Comparison of ENCODE assay signal across 10 cellular contexts in genomic region chr11:95556342-95557151, GRCh38.
DNase-seq lines count a peak whose midpoint lies in the region; ATAC-seq, FAIRE-seq and TF ChIP-seq lines count a peak whose summit lies in the region.
"Had no signal": no experiment of that assay in that cellular context is flagged by ENCODE, and none has a peak within 500 bp of the region (broad histone marks: within the 10 kb centered on the region; RNA-seq: fewer than 3 reads in every experiment).

No MANE protein-coding gene starts in this region.

- H3K4me1 ChIP-seq in adrenal gland (replicated peaks in 1 of 2) = no peaks in the 10 kb centered on the region

- FAIRE-seq in RCC 7860 (lab: Jason Lieb, UNC) = no peak
- FAIRE-seq: G401.6 had no signal

- H3K27ac Mint-ChIP-seq in activated naive CD8-positive, alpha-beta T cell treated with anti-CD3 and anti-CD28 coated beads, Interleukin-2, amount 50 U/mL, for 24 hours = peak overlapping the region; percentile 93
- H3K27ac Mint-ChIP-seq: activated naive CD8-positive, alpha-beta T cell treated with anti-CD3 and anti-CD28 coated beads, Interleukin-2, amount 10 ng/mL, durations not matched to agents 7 days and 5 days had no signal

- peaks cover 22% of the 10 kb centered on the region for H3K4me1 Mint-ChIP-seq in activated naive CD8-positive, alpha-beta T cell treated with anti-CD3 and anti-CD28 coated beads, Interleukin-2, amount 50 U/mL, for 24 hours

- H3K4me3 Mint-ChIP-seq in activated naive CD8-positive, alpha-beta T cell treated with anti-CD3 and anti-CD28 coated beads, Interleukin-2, amount 50 U/mL, for 24 hours = peak overlapping the region; percentile 38
- H3K4me3 Mint-ChIP-seq: activated naive CD8-positive, alpha-beta T cell treated with anti-CD3 and anti-CD28 coated beads, Interleukin-2, amount 10 ng/mL, durations not matched to agents 7 days and 5 days had no signal

- DNase-seq in stimulated activated naive CD4-positive, alpha-beta T cell treated with Interleukin-2 at 50 U/mL for 16 hours (lab: John Stamatoyannopoulos, UW) = peak; percentile 29
- no peak for DNase-seq in stimulated activated naive CD4-positive, alpha-beta T cell (lab: John Stamatoyannopoulos, UW)
- DNase-seq in activated naive CD8-positive, alpha-beta T cell treated with anti-CD3 and anti-CD28 coated beads, Interleukin-2, amount 50 U/mL, for 24 hours = peak; percentile 6
- peak; percentile 47 for DNase-seq in stimulated activated CD4-positive, alpha-beta T cell treated with anti-CD3 and anti-CD28 coated beads, Interleukin-15, amount 100 ng/mL, for 24 hours
- no peak for DNase-seq in RCC 7860 (ENCODE audit: low spot score)
- no peak for DNase-seq in adrenal gland
- DNase-seq in NCI-H2029 (lab: John Stamatoyannopoulos, UW) = no peak
- DNase-seq: activated naive CD8-positive, alpha-beta T cell treated with anti-CD3 and anti-CD28 coated beads, Interleukin-2, amount 10 ng/mL, durations not matched to agents 7 days and 5 days had no signal

- H3K9me3 Mint-ChIP-seq in activated naive CD8-positive, alpha-beta T cell treated with anti-CD3 and anti-CD28 coated beads, Interleukin-2, amount 50 U/mL, for 24 hours = no peaks in the 10 kb centered on the region

- TF ChIP-seq POLR2A in adrenal gland (IDR thresholded peaks at IDR 0.05) = no peak

- no peaks in the 10 kb centered on the region for H3K27me3 Mint-ChIP-seq in activated naive CD8-positive, alpha-beta T cell treated with anti-CD3 and anti-CD28 coated beads, Interleukin-2, amount 50 U/mL, for 24 hours

- H3K36me3 Mint-ChIP-seq in activated naive CD8-positive, alpha-beta T cell treated with anti-CD3 and anti-CD28 coated beads, Interleukin-2, amount 50 U/mL, for 24 hours (ENCODE audit: low read depth) = no peaks in the 10 kb centered on the region

- no peak overlapping the region for H3K4me3 ChIP-seq in adrenal gland

- peak overlapping the region in 1 of 5 donors; percentile 65 for H3K27ac ChIP-seq in adrenal gland

- H3K9me3 ChIP-seq in adrenal gland (replicated peaks in 1 of 3) = no peaks in the 10 kb centered on the region

- no peak for TF ChIP-seq CTCF in adrenal gland (IDR thresholded peaks at IDR 0.05)

- no peaks in the 10 kb centered on the region for H3K36me3 ChIP-seq in adrenal gland (replicated peaks in 1 of 2)

- intact Hi-C loops in adrenal gland (cut with DNase I) = no loop called here

- no peaks in the 10 kb centered on the region for H3K27me3 ChIP-seq in adrenal gland

- peak; percentile 77 for ATAC-seq in HG03095 (IDR thresholded peaks at IDR 0.05; ENCODE audit: unreplicated experiment)
- ATAC-seq in activated naive CD8-positive, alpha-beta T cell treated with anti-CD3 and anti-CD28 coated beads, Interleukin-2, amount 50 U/mL, for 24 hours = peak; percentile 86

- WGBS in adrenal gland, 4 donors = 63 to 77% (median 73%) methylated on average over 5 of the region's 5 CpGs

Comparison
In these comparisons a context has a peak if more than half of its experiments do, and no peak if none do; other contexts are left out.
1. DNase-seq: peak in stimulated activated naive CD4-positive, alpha-beta T cell treated with Interleukin-2 at 50 U/mL for 16 hours (single experiment), activated naive CD8-positive, alpha-beta T cell treated with anti-CD3 and anti-CD28 coated beads, Interleukin-2, amount 50 U/mL, for 24 hours (single experiment) and stimulated activated CD4-positive, alpha-beta T cell treated with anti-CD3 and anti-CD28 coated beads, Interleukin-15, amount 100 ng/mL, for 24 hours (single experiment); none in stimulated activated naive CD4-positive, alpha-beta T cell (0 of 6), RCC 7860 (single experiment), adrenal gland (0 of 7) and NCI-H2029 (single experiment).